Comparison of ENCODE assay signal across 34 cellular contexts in the genomic region with DNA sequence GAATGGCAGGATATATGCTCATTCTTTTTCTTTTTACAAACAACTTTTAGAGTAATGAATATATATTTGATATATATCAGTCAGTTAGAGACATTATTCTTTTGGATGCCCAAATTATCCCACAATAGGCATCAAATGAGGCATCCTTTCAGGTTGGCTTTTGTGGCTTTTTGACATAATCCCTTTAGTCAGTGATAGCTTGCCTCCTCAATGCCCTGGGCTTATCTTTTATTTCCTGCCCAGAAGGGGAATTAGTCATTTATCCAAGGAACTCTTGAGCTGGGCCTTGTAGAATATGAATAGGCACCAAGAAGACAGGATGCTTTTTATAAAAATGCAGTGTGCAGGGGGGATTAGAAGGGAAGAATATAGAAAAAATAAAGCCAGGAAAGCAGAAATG. TPM values are rescaled to one million over a fixed set of nuclear protein-coding genes. Genes with fewer than 3 reads are reported as not detected.
"Had no signal": no experiment of that assay in that cellular context is flagged by ENCODE, and none has a peak within 500 bp of the region (broad histone marks: within the 10 kb centered on the region; RNA-seq: fewer than 3 reads in every experiment).

No MANE protein-coding gene starts in this region.

- FAIRE-seq: colon, islet of Langerhans had no signal

- H3K4me3 ChIP-seq: heart right ventricle, left lung, prostate gland, right atrium auricular region, testis, tibial artery had no signal

- DNase-seq: effector CD8-positive, alpha-beta T cell; endodermal cell; foreskin fibroblast; glutamatergic neuron; heart right ventricle; hippocampal formation; left cardiac atrium; left lung; mesenchymal stem cell; midbrain; naive thymus-derived CD4-positive, alpha-beta T cell; nucleus accumbens; stimulated activated CD4-positive, alpha-beta T cell treated with anti-CD3 and anti-CD28 coated beads, Interleukin-2, amount 100 ng/mL, for 24 hours; stimulated activated CD4-positive, alpha-beta T cell treated with anti-CD3 and anti-CD28 coated beads, Interleukin-4, amount 100 ng/mL, for 24 hours; stimulated activated naive CD4-positive, alpha-beta T cell treated with Interleukin-2 at 50 U/mL for 16 hours; substantia nigra; testis; tibial artery had no signal

- H3K4me3 Mint-ChIP-seq: dendritic cell treated with granulocyte-macrophage colony-stimulating factor and Interleukin-4, amounts not matched to agents 40 ng/mL and 50 ng/mL, for 4 days; endodermal cell; naive thymus-derived CD4-positive, alpha-beta T cell; nephron; stimulated activated effector memory CD8-positive, alpha-beta T cell treated with anti-CD3 and anti-CD28 coated beads, Interleukin-12 subunit alpha, Interleukin-12 subunit beta, amount 100 ng/mL, for 72 hours; type B pancreatic cell had no signal

- H3K4me1 ChIP-seq: heart right ventricle, left lung, prostate gland, right atrium auricular region, testis, tibial artery had no signal

- H3K36me3 Mint-ChIP-seq: naive thymus-derived CD4-positive, alpha-beta T cell; stimulated activated effector memory CD8-positive, alpha-beta T cell treated with anti-CD3 and anti-CD28 coated beads, Interleukin-12 subunit alpha, Interleukin-12 subunit beta, amount 100 ng/mL, for 72 hours; type B pancreatic cell had no signal

- H3K9me3 Mint-ChIP-seq: dendritic cell treated with granulocyte-macrophage colony-stimulating factor and Interleukin-4, amounts not matched to agents 40 ng/mL and 50 ng/mL, for 4 days; endodermal cell; naive thymus-derived CD4-positive, alpha-beta T cell; nephron; stimulated activated effector memory CD8-positive, alpha-beta T cell treated with anti-CD3 and anti-CD28 coated beads, Interleukin-12 subunit alpha, Interleukin-12 subunit beta, amount 100 ng/mL, for 72 hours; type B pancreatic cell had no signal

- H3K4me1 Mint-ChIP-seq: endodermal cell; naive thymus-derived CD4-positive, alpha-beta T cell; nephron; stimulated activated effector memory CD8-positive, alpha-beta T cell treated with anti-CD3 and anti-CD28 coated beads, Interleukin-12 subunit alpha, Interleukin-12 subunit beta, amount 100 ng/mL, for 72 hours had no signal

- ATAC-seq: esophagus mucosa; heart right ventricle; left cardiac atrium; left lung; naive thymus-derived CD4-positive, alpha-beta T cell; sciatic nerve; stimulated activated effector memory CD8-positive, alpha-beta T cell treated with anti-CD3 and anti-CD28 coated beads, Interleukin-12 subunit alpha, Interleukin-12 subunit beta, amount 100 ng/mL, for 72 hours had no signal

- H3K27ac ChIP-seq: epithelial cell of prostate, heart right ventricle, left lung, prostate gland, right atrium auricular region, testis, tibial artery had no signal

- H3K27me3 ChIP-seq: heart right ventricle, left lung, right atrium auricular region, testis, tibial artery had no signal

- H3K36me3 ChIP-seq: heart right ventricle, left lung, prostate gland, right atrium auricular region, tibial artery had no signal

- H3K9me3 ChIP-seq: heart right ventricle, left lung, prostate gland, right atrium auricular region, testis, tibial artery had no signal

- H3K27ac Mint-ChIP-seq: dendritic cell treated with granulocyte-macrophage colony-stimulating factor and Interleukin-4, amounts not matched to agents 40 ng/mL and 50 ng/mL, for 4 days; endodermal cell; naive thymus-derived CD4-positive, alpha-beta T cell; nephron; stimulated activated effector memory CD8-positive, alpha-beta T cell treated with anti-CD3 and anti-CD28 coated beads, Interleukin-12 subunit alpha, Interleukin-12 subunit beta, amount 100 ng/mL, for 72 hours; type B pancreatic cell had no signal

- H3K27me3 Mint-ChIP-seq: dendritic cell treated with granulocyte-macrophage colony-stimulating factor and Interleukin-4, amounts not matched to agents 40 ng/mL and 50 ng/mL, for 4 days; type B pancreatic cell had no signal

RNA-seq across cellular contexts. Expression of a gene that starts 22.2 kb away (rescaled TPM):
- total RNA-seq: osteocyte, right atrium auricular region had no signal
- polyA plus RNA-seq: naive thymus-derived CD4-positive, alpha-beta T cell had no signal

RNA-seq across cellular contexts. Expression of a gene that starts 23.3 kb away (rescaled TPM):
- total RNA-seq: esophagus mucosa; heart right ventricle; kidney epithelial cell; left cardiac atrium; left lung; lower leg skin; mucosa of gallbladder; naive thymus-derived CD4-positive, alpha-beta T cell; osteocyte; prostate gland; right atrium auricular region; sciatic nerve; testis; urinary bladder had no signal
- polyA plus RNA-seq: heart right ventricle; naive thymus-derived CD4-positive, alpha-beta T cell; urinary bladder had no signal
